In the genomic region with DNA sequence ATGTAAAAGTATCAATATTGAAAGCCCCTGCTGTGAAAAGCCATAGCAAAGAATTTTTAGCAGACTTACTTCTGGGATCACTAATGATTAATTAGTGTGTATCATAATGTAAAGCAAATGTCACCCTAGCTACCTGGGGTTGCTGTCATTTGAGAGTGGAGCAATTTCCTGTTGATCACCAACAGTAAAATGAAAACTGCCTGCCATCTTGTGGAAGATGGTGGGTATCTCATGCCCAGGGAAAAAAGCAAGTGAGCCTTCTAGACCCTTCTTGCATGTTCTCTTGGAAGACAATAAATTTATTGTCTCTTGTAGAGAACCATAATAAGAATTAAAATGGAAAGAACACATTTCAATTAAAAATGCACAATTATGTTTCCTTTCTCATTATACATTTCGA, we compare ENCODE assay signal across 9 cellular contexts.
DNase-seq lines count a peak whose midpoint lies in the region; ATAC-seq and TF ChIP-seq lines count a peak whose summit lies in the region.
"Had no signal": no experiment of that assay in that cellular context is flagged by ENCODE, and none has a peak within 500 bp of the region (broad histone marks: within the 10 kb centered on the region; RNA-seq: fewer than 3 reads in every experiment).

No MANE protein-coding gene starts in this region.

- no peaks in the 10 kb centered on the region for H3K79me2 ChIP-seq in PC-3 (ENCODE audit: low read length)
- no peaks in the 10 kb centered on the region for H3K79me2 ChIP-seq in hepatocyte

- H3K36me3 ChIP-seq in PC-3 (ENCODE audit: low read depth, low read length) (no peaks in the 10 kb centered on the region), hepatocyte (replicated peaks; ENCODE audit: insufficient read depth, low read depth) (no peaks in the 10 kb centered on the region), upper lobe of right lung (no peaks in the 10 kb centered on the region)

- in situ Hi-C loops in Caki2 (cut with HindIII; ENCODE audit: low pct_unique_long_range_greater_than_20kb, low sequenced_read_pairs) = no loop called here

- CTCF ChIA-PET in PC-3 (lab: Charles Lee) = no interaction called here
- CTCF ChIA-PET in RWPE1 (lab: Yijun Ruan, JAX) = interaction anchor here (0.6 kb wide), 1 partner anchor 39 kb away, joined by 3 read pairs; no protein-coding TSS in a partner anchor

- H3K4me3 ChIP-seq in PC-3 (ENCODE audit: low read length) = no peak overlapping the region
- H3K4me3 ChIP-seq in hepatocyte = no peak overlapping the region
- H3K4me3 ChIP-seq in upper lobe of right lung = no peak overlapping the region

- H2AFZ ChIP-seq in PC-3 (ENCODE audit: low read length) (no peak overlapping the region), hepatocyte (no peak overlapping the region)

- H3F3A ChIP-seq in PC-3 (ENCODE audit: low read length, unreplicated experiment) = no peaks in the 10 kb centered on the region

- H3K9ac ChIP-seq in PC-3 (ENCODE audit: low read length) = no peak overlapping the region

- no peak overlapping the region for H3K4me2 ChIP-seq in PC-3 (ENCODE audit: low read length)
- H3K4me2 ChIP-seq in hepatocyte = no peak overlapping the region

- no peaks in the 10 kb centered on the region for H3K9me2 ChIP-seq in PC-3 (replicated peaks; ENCODE audit: low read length)
- no peaks in the 10 kb centered on the region for H3K9me2 ChIP-seq in hepatocyte (replicated peaks; ENCODE audit: insufficient read depth)

- H3K27me3 ChIP-seq in PC-3 (ENCODE audit: low read length) = no peaks in the 10 kb centered on the region
- H3K27me3 ChIP-seq in hepatocyte = no peaks in the 10 kb centered on the region
- no peaks in the 10 kb centered on the region for H3K27me3 ChIP-seq in upper lobe of right lung

- TF ChIP-seq CTCF in PC-3 (conservative IDR thresholded peaks at IDR 0.05; ENCODE audit: low read depth, low read length) = peak; percentile 57
- peak; percentile 33 for TF ChIP-seq CTCF in hepatocyte (IDR thresholded peaks at IDR 0.05; ENCODE audit: poor library complexity)
- no peak for TF ChIP-seq CTCF in RWPE1 (conservative IDR thresholded peaks at IDR 0.05; ENCODE audit: low read depth)
- TF ChIP-seq CTCF in upper lobe of right lung (IDR thresholded peaks at IDR 0.05) = no peak

- WGBS in hepatocyte (ENCODE audit: low lambda C conversion rate, missing lambda C conversion rate) = 27% methylated on average over 1 of the region's 1 CpG

- intact Hi-C loops in PC-3 (cut with micrococcal nuclease) = no loop called here
- intact Hi-C loops in upper lobe of right lung (cut with DNase I) = no loop called here

- ATAC-seq in PC-3 (no peak), upper lobe of right lung (no peak)

- POLR2A ChIA-PET in PC-3 (lab: Charles Lee; ENCODE audit: unreplicated experiment) (no interaction called here), RWPE1 (lab: Yijun Ruan, JAX; ENCODE audit: low non-redundant PET) (no interaction called here)

- H3K9me3 ChIP-seq in PC-3 (ENCODE audit: low read length) = no peaks in the 10 kb centered on the region
- no peaks in the 10 kb centered on the region for H3K9me3 ChIP-seq in hepatocyte (ENCODE audit: low read depth)
- no peaks in the 10 kb centered on the region for H3K9me3 ChIP-seq in upper lobe of right lung

- H4K20me1 ChIP-seq in PC-3 (ENCODE audit: low read length) (no peaks in the 10 kb centered on the region), hepatocyte (ENCODE audit: insufficient read depth, poor library complexity, severe bottlenecking) (no peaks in the 10 kb centered on the region)

- no TSS peak for BruUV-seq in PC-3 (replicated peaks; lab: Mats Ljungman, UMichigan)

- H3K4me1 ChIP-seq in PC-3 (ENCODE audit: insufficient read depth, low read length) (peaks cover 7% of the 10 kb centered on the region; the same call in 1 of the 2 replicates), hepatocyte (ENCODE audit: insufficient read depth) (no peaks in the 10 kb centered on the region), upper lobe of right lung (no peaks in the 10 kb centered on the region)

- DNase-seq in Caki2 (ENCODE audit: low read depth) (peak; percentile 0), HK-2 (ENCODE audit: unreplicated experiment) (peak; percentile 0), PC-3 (peak; percentile 46), hepatocyte (ENCODE audit: low spot score) (peak; percentile 9), RWPE1 (ENCODE audit: low spot score) (no peak), HuH-7.5 (ENCODE audit: low spot score) (no peak), upper lobe of right lung (no peak), NCI-H1436 (lab: John Stamatoyannopoulos, UW) (no peak)
- DNase-seq: posterior cingulate gyrus had no signal

- H3K27ac ChIP-seq in PC-3 (ENCODE audit: low read length) (no peak overlapping the region), hepatocyte (no peak overlapping the region), RWPE1 (no peak overlapping the region), upper lobe of right lung (no peak overlapping the region)

Comparison
In these comparisons a context has a peak if more than half of its experiments do, and no peak if none do; other contexts are left out.
1. DNase-seq: peak in Caki2 (single experiment), HK-2 (single experiment), PC-3 (single experiment) and hepatocyte (single experiment); none in RWPE1 (single experiment), HuH-7.5 (single experiment), upper lobe of right lung (single experiment) and NCI-H1436 (single experiment).
2. CTCF ChIP-seq: peak in PC-3 (single experiment) and hepatocyte (single experiment); none in RWPE1 (single experiment) and upper lobe of right lung (single experiment).